In genomic region chr17:39167492-39167891, GRCh38 we compare ENCODE assay signal across 9 cellular contexts. TPM values are rescaled to one million over a fixed set of nuclear protein-coding genes. Genes with fewer than 3 reads are reported as not detected.
A peak's percentile ranks its signal among the peaks of the same experiment; 100 is the strongest.
DNase-seq lines count a peak whose midpoint lies in the region; ATAC-seq lines count a peak whose summit lies in the region.
"Had no signal": no experiment of that assay in that cellular context is flagged by ENCODE, and none has a peak within 500 bp of the region (broad histone marks: within the 10 kb centered on the region; RNA-seq: fewer than 3 reads in every experiment).

No MANE protein-coding gene starts in this region.

- H3K9ac ChIP-seq in Karpas-422 (ENCODE audit: low read length) = no peak overlapping the region

- no peak overlapping the region for H2AFZ ChIP-seq in Karpas-422 (ENCODE audit: low read length)

- H3K27me3 ChIP-seq in Karpas-422 (ENCODE audit: low read length) = no peaks in the 10 kb centered on the region

- H3K27ac ChIP-seq in Karpas-422 (ENCODE audit: low read length) = no peak overlapping the region

- no peak overlapping the region for H3K4me2 ChIP-seq in Karpas-422 (ENCODE audit: low read depth, low read length, poor library complexity, severe bottlenecking)

- ATAC-seq in activated CD8-positive, alpha-beta memory T cell treated with anti-CD3 and anti-CD28 coated beads, Interleukin-2, amount 10 ng/mL, durations not matched to agents 7 days and 5 days = peak; percentile 18
- ATAC-seq in effector memory CD8-positive, alpha-beta T cell (replicated peaks) = peak; percentile 49
- no peak for ATAC-seq in stimulated activated effector memory CD8-positive, alpha-beta T cell treated with anti-CD3 and anti-CD28 coated beads, Interleukin-12 subunit alpha, Interleukin-12 subunit beta, amount 100 ng/mL, for 72 hours

- no peaks in the 10 kb centered on the region for H3K9me3 ChIP-seq in Karpas-422 (ENCODE audit: low read length)

- H3K9me3 Mint-ChIP-seq in activated CD8-positive, alpha-beta memory T cell treated with anti-CD3 and anti-CD28 coated beads, Interleukin-2, amount 10 ng/mL, durations not matched to agents 7 days and 5 days (ENCODE audit: low read depth) = peaks cover 3% of the 10 kb centered on the region
- H3K9me3 Mint-ChIP-seq in effector memory CD8-positive, alpha-beta T cell = no peaks in the 10 kb centered on the region
- no peaks in the 10 kb centered on the region for H3K9me3 Mint-ChIP-seq in stimulated activated effector memory CD8-positive, alpha-beta T cell treated with anti-CD3 and anti-CD28 coated beads, Interleukin-12 subunit alpha, Interleukin-12 subunit beta, amount 100 ng/mL, for 72 hours

- no peaks in the 10 kb centered on the region for H3K79me2 ChIP-seq in Karpas-422 (ENCODE audit: low read length)

- H3K4me1 ChIP-seq in Karpas-422 (ENCODE audit: low read length) = peaks cover 5% of the 10 kb centered on the region

- peaks cover 1% of the 10 kb centered on the region for H3K36me3 Mint-ChIP-seq in activated CD8-positive, alpha-beta memory T cell treated with anti-CD3 and anti-CD28 coated beads, Interleukin-2, amount 10 ng/mL, durations not matched to agents 7 days and 5 days
- H3K36me3 Mint-ChIP-seq in effector memory CD8-positive, alpha-beta T cell (ENCODE audit: insufficient read depth) = peaks cover 5% of the 10 kb centered on the region
- H3K36me3 Mint-ChIP-seq in stimulated activated effector memory CD8-positive, alpha-beta T cell treated with anti-CD3 and anti-CD28 coated beads, Interleukin-12 subunit alpha, Interleukin-12 subunit beta, amount 100 ng/mL, for 72 hours = no peaks in the 10 kb centered on the region

- H3K4me1 Mint-ChIP-seq in activated CD8-positive, alpha-beta memory T cell treated with anti-CD3 and anti-CD28 coated beads, Interleukin-2, amount 10 ng/mL, durations not matched to agents 7 days and 5 days = peaks cover 57% of the 10 kb centered on the region
- H3K4me1 Mint-ChIP-seq in effector memory CD8-positive, alpha-beta T cell (ENCODE audit: low read depth in 2 of 2) = peaks cover 27 to 34% of the 10 kb centered on the region in 2 donors
- peaks cover 31% of the 10 kb centered on the region for H3K4me1 Mint-ChIP-seq in stimulated activated effector memory CD8-positive, alpha-beta T cell treated with anti-CD3 and anti-CD28 coated beads, Interleukin-12 subunit alpha, Interleukin-12 subunit beta, amount 100 ng/mL, for 72 hours

- H3K27ac Mint-ChIP-seq in activated CD8-positive, alpha-beta memory T cell treated with anti-CD3 and anti-CD28 coated beads, Interleukin-2, amount 10 ng/mL, durations not matched to agents 7 days and 5 days = peak overlapping the region; percentile 16
- H3K27ac Mint-ChIP-seq in effector memory CD8-positive, alpha-beta T cell = peak overlapping the region in 1 of 2 donors; percentile 1
- H3K27ac Mint-ChIP-seq in stimulated activated effector memory CD8-positive, alpha-beta T cell treated with anti-CD3 and anti-CD28 coated beads, Interleukin-12 subunit alpha, Interleukin-12 subunit beta, amount 100 ng/mL, for 72 hours = no peak overlapping the region

- peaks cover 17% of the 10 kb centered on the region for H3K27me3 Mint-ChIP-seq in activated CD8-positive, alpha-beta memory T cell treated with anti-CD3 and anti-CD28 coated beads, Interleukin-2, amount 10 ng/mL, durations not matched to agents 7 days and 5 days
- no peaks in the 10 kb centered on the region for H3K27me3 Mint-ChIP-seq in effector memory CD8-positive, alpha-beta T cell

- CTCF ChIA-PET in activated CD8-positive, alpha-beta memory T cell treated with anti-CD3 and anti-CD28 coated beads, Interleukin-2, amount 10 ng/mL, durations not matched to agents 7 days and 5 days (lab: Charles Lee) = interaction anchor here (1.0 to 23.8 kb wide), 10 partner anchors 3 to 296 kb away, joined by 3 to 516 read pairs (median 40); partner anchors contain the start of genes ARL5C, CACNB1, PLXDC1 and RPL19

- no peak overlapping the region for H3K4me3 ChIP-seq in Karpas-422 (ENCODE audit: low read length)

- DNase-seq in activated CD8-positive, alpha-beta memory T cell treated with anti-CD3 and anti-CD28 coated beads, Interleukin-2, amount 10 ng/mL, durations not matched to agents 7 days and 5 days = peak; percentile 57
- no peak for DNase-seq in activated CD8-positive, alpha-beta memory T cell treated with anti-CD3 and anti-CD28 coated beads for 24 hours
- DNase-seq in NCI-H82 treated with DMSO at 0.1 percent for 48 hours (lab: John Stamatoyannopoulos, UW; ENCODE audit: unreplicated experiment) = peak; percentile 96
- DNase-seq in effector memory CD8-positive, alpha-beta T cell = no peak
- DNase-seq in stimulated activated effector memory CD8-positive, alpha-beta T cell treated with anti-CD3 and anti-CD28 coated beads, Interleukin-12 subunit alpha, Interleukin-12 subunit beta, amount 100 ng/mL, for 72 hours (ENCODE audit: low spot score in 2 of 2) = no peak
- no peak for DNase-seq in Karpas-422
- DNase-seq in NCI-H2107 (lab: John Stamatoyannopoulos, UW) = no peak
- DNase-seq in SW 1271 (lab: John Stamatoyannopoulos, UW) = no peak

- peak overlapping the region; percentile 5 for H3K4me3 Mint-ChIP-seq in activated CD8-positive, alpha-beta memory T cell treated with anti-CD3 and anti-CD28 coated beads, Interleukin-2, amount 10 ng/mL, durations not matched to agents 7 days and 5 days
- peak overlapping the region; percentile 3 to 65 for H3K4me3 Mint-ChIP-seq in effector memory CD8-positive, alpha-beta T cell
- peak overlapping the region; percentile 5 for H3K4me3 Mint-ChIP-seq in stimulated activated effector memory CD8-positive, alpha-beta T cell treated with anti-CD3 and anti-CD28 coated beads, Interleukin-12 subunit alpha, Interleukin-12 subunit beta, amount 100 ng/mL, for 72 hours

- no peaks in the 10 kb centered on the region for H3K36me3 ChIP-seq in Karpas-422 (ENCODE audit: insufficient read depth, low read length)

- H4K20me1 ChIP-seq in Karpas-422 (ENCODE audit: insufficient read depth, low read depth, low read length) = no peaks in the 10 kb centered on the region

- no peaks in the 10 kb centered on the region for H3K9me2 ChIP-seq in Karpas-422 (replicated peaks; ENCODE audit: insufficient read depth, low read length)

RNA-seq across cellular contexts. Expression of gene ARL5C, which starts 1.5 kb away (rescaled TPM):
- under 1 TPM in 1 of 2 experiments, not detected in 1; 0.35 TPM for total RNA-seq in activated CD8-positive, alpha-beta memory T cell treated with anti-CD3 and anti-CD28 coated beads, Interleukin-2, amount 10 ng/mL, durations not matched to agents 7 days and 5 days
- not detected in 2 replicates for total RNA-seq in Karpas-422 (2014; rRNA removed; shearing (Covaris generic); ENCODE audit: low replicate concordance)
- total RNA-seq: pulmonary artery endothelial cell had no signal

RNA-seq across cellular contexts. Expression of gene PLXDC1, which starts 16.1 kb away (rescaled TPM):
- total RNA-seq in activated CD8-positive, alpha-beta memory T cell treated with anti-CD3 and anti-CD28 coated beads, Interleukin-2, amount 10 ng/mL, durations not matched to agents 7 days and 5 days = 1 to 10 TPM; 1.2 to 9.0 TPM
- total RNA-seq in Karpas-422 (2014; rRNA removed; shearing (Covaris generic); ENCODE audit: low replicate concordance) = not detected in 2 replicates
- total RNA-seq: pulmonary artery endothelial cell had no signal

RNA-seq across cellular contexts. Expression of gene CACNB1, which starts 30.0 kb away (rescaled TPM):
- 10 to 100 TPM; 21.0 to 32.9 TPM for total RNA-seq in activated CD8-positive, alpha-beta memory T cell treated with anti-CD3 and anti-CD28 coated beads, Interleukin-2, amount 10 ng/mL, durations not matched to agents 7 days and 5 days
- total RNA-seq in Karpas-422 (2014; rRNA removed; shearing (Covaris generic); ENCODE audit: low replicate concordance) = 9.1 and 13.6 TPM in 2 replicates

RNA-seq across cellular contexts. Expression of gene RPL19, which starts 32.6 kb away (rescaled TPM):
- total RNA-seq in activated CD8-positive, alpha-beta memory T cell treated with anti-CD3 and anti-CD28 coated beads, Interleukin-2, amount 10 ng/mL, durations not matched to agents 7 days and 5 days = 1,000 to 10,000 TPM; 1,859 to 1,928 TPM
- total RNA-seq in Karpas-422 (2014; rRNA removed; shearing (Covaris generic); ENCODE audit: low replicate concordance) = 2,922 and 4,663 TPM in 2 replicates

RNA-seq across cellular contexts. Expression of gene STAC2, which starts 58.3 kb away (rescaled TPM):
- not detected for total RNA-seq in activated CD8-positive, alpha-beta memory T cell treated with anti-CD3 and anti-CD28 coated beads, Interleukin-2, amount 10 ng/mL, durations not matched to agents 7 days and 5 days
- total RNA-seq in Karpas-422 (2014; rRNA removed; shearing (Covaris generic); ENCODE audit: low replicate concordance) = not detected in 2 replicates
- total RNA-seq: pulmonary artery endothelial cell had no signal

Comparison
In these comparisons a context has a peak if more than half of its experiments do, and no peak if none do; other contexts are left out.
1. DNase-seq: peak in activated CD8-positive, alpha-beta memory T cell treated with anti-CD3 and anti-CD28 coated beads, Interleukin-2, amount 10 ng/mL, durations not matched to agents 7 days and 5 days (single experiment) and NCI-H82 treated with DMSO at 0.1 percent for 48 hours (single experiment); none in activated CD8-positive, alpha-beta memory T cell treated with anti-CD3 and anti-CD28 coated beads for 24 hours (single experiment), effector memory CD8-positive, alpha-beta T cell (0 of 3), stimulated activated effector memory CD8-positive, alpha-beta T cell treated with anti-CD3 and anti-CD28 coated beads, Interleukin-12 subunit alpha, Interleukin-12 subunit beta, amount 100 ng/mL, for 72 hours (0 of 2), Karpas-422 (single experiment), NCI-H2107 (single experiment) and SW 1271 (0 of 2).
2. Peak in every context shown above with its lines, with median percentiles within 50 percentile points of each other: H3K4me3 Mint-ChIP-seq.